9 cellular contexts compared by ENCODE assay signal in genomic region chr3:9780451-9780797, GRCh38. TPM values are rescaled to one million over a fixed set of nuclear protein-coding genes. Genes with fewer than 3 reads are reported as not detected.
DNase-seq lines count a peak whose midpoint lies in the region; ATAC-seq and TF ChIP-seq lines count a peak whose summit lies in the region.
"Had no signal": no experiment of that assay in that cellular context is flagged by ENCODE, and none has a peak within 500 bp of the region (broad histone marks: within the 10 kb centered on the region; RNA-seq: fewer than 3 reads in every experiment).

No MANE protein-coding gene starts in this region.

- H3K27ac Mint-ChIP-seq in CD14-positive monocyte = peak overlapping the region; percentile 93 to 99 (median 96)
- peak overlapping the region; percentile 95 to 98 for H3K27ac Mint-ChIP-seq in activated naive CD4-positive, alpha-beta T cell treated with anti-CD3 and anti-CD28 coated beads, Interleukin-2, amount 50 U/mL, for 72 hours
- peak overlapping the region; percentile 89 to 95 (median 94) for H3K27ac Mint-ChIP-seq in naive B cell
- no peak overlapping the region for H3K27ac Mint-ChIP-seq in nephron progenitor cell

- H3K4me3 ChIP-seq in WERI-Rb-1 (ENCODE audit: low read depth, low read length) = no peak overlapping the region

- no peaks in the 10 kb centered on the region for H3K9me3 ChIP-seq in WERI-Rb-1 (ENCODE audit: severe bottlenecking)

- H3K4me3 Mint-ChIP-seq in CD14-positive monocyte (peak overlapping the region; percentile 6 to 78), naive B cell (peak overlapping the region; percentile 44 to 88 (median 80)), nephron progenitor cell (no peak overlapping the region)

- intact Hi-C loops in CD14-positive monocyte (cut with micrococcal nuclease) = no loop called here

- peaks cover 0 to 2% (median 1%) of the 10 kb centered on the region in 3 donors for H3K27me3 Mint-ChIP-seq in CD14-positive monocyte (ENCODE audit: low read depth in 3 of 3)
- H3K27me3 Mint-ChIP-seq in naive B cell = no peaks in the 10 kb centered on the region
- H3K27me3 Mint-ChIP-seq in nephron progenitor cell (ENCODE audit: low read depth, poor library complexity) = no peaks in the 10 kb centered on the region

- H3K36me3 Mint-ChIP-seq in CD14-positive monocyte (peaks cover 29 to 39% of the 10 kb centered on the region in 2 donors), naive B cell (peaks cover 2% of the 10 kb centered on the region in 2 donors), nephron progenitor cell (ENCODE audit: low read depth) (peaks cover 42% of the 10 kb centered on the region)
- H3K36me3 Mint-ChIP-seq in activated naive CD4-positive, alpha-beta T cell treated with anti-CD3 and anti-CD28 coated beads, Interleukin-2, amount 50 U/mL, for 72 hours = peaks cover 22 to 32% of the 10 kb centered on the region in 2 donors

- H3K9me3 Mint-ChIP-seq in CD14-positive monocyte (no peaks in the 10 kb centered on the region), naive B cell (no peaks in the 10 kb centered on the region), nephron progenitor cell (no peaks in the 10 kb centered on the region)
- H3K9me3 Mint-ChIP-seq in activated naive CD4-positive, alpha-beta T cell treated with anti-CD3 and anti-CD28 coated beads, Interleukin-2, amount 50 U/mL, for 72 hours = peaks cover 0 to 3% of the 10 kb centered on the region in 2 donors

- DNase-seq in CD14-positive monocyte (ENCODE audit: low spot score) (no peak), naive B cell (no peak), NCI-H345 (lab: John Stamatoyannopoulos, UW) (no peak), nephron progenitor cell (no peak), SIG-M5 (lab: John Stamatoyannopoulos, UW) (no peak), WERI-Rb-1 (no peak)
- no peak for DNase-seq in activated naive CD4-positive, alpha-beta T cell treated with anti-CD3 and anti-CD28 coated beads, Interleukin-2, amount 50 U/mL, for 72 hours (ENCODE audit: low spot score in 2 of 2)
- DNase-seq: NCI-H524 had no signal

- ATAC-seq in HG03196 (IDR thresholded peaks at IDR 0.05; ENCODE audit: unreplicated experiment) = peak; percentile 7
- ATAC-seq in activated naive CD4-positive, alpha-beta T cell treated with anti-CD3 and anti-CD28 coated beads, Interleukin-2, amount 50 U/mL, for 72 hours = no peak
- no peak for ATAC-seq in naive B cell (ENCODE audit: low read depth in 2 of 2)

- H3K27ac ChIP-seq in WERI-Rb-1 = no peak overlapping the region

- H3K36me3 ChIP-seq in WERI-Rb-1 = peaks cover 27% of the 10 kb centered on the region

- peaks cover 62% of the 10 kb centered on the region for H3K4me1 Mint-ChIP-seq in CD14-positive monocyte
- H3K4me1 Mint-ChIP-seq in naive B cell = peaks cover 45 to 69% (median 61%) of the 10 kb centered on the region in 3 donors
- peaks cover 12% of the 10 kb centered on the region for H3K4me1 Mint-ChIP-seq in nephron progenitor cell

- TF ChIP-seq CTCF in CD14-positive monocyte (IDR thresholded peaks at IDR 0.05) (no peak), nephron progenitor cell (IDR thresholded peaks at IDR 0.05) (no peak), WERI-Rb-1 (IDR thresholded peaks at IDR 0.05; ENCODE audit: low read depth, low read length) (no peak)

- no peaks in the 10 kb centered on the region for H3K27me3 ChIP-seq in WERI-Rb-1 (ENCODE audit: insufficient read depth, low read depth, severe bottlenecking)

RNA-seq across cellular contexts. Expression of gene CAMK1, which starts 10.7 kb away (rescaled TPM):
- polyA plus RNA-seq in CD14-positive monocyte = 100 to 1,000 TPM; 118 to 137 TPM
- total RNA-seq in activated naive CD4-positive, alpha-beta T cell treated with anti-CD3 and anti-CD28 coated beads, Interleukin-2, amount 50 U/mL, for 72 hours = 10 to 100 TPM; 23.8 to 45.1 TPM
- 1 to 10 TPM in 3 of 6 donors, under 1 TPM in 2, not detected in 1; 0.26 to 2.3 (median 1.2) TPM for polyA plus RNA-seq in naive B cell (ENCODE audit: low read depth in 6 of 6)

RNA-seq across cellular contexts. Expression of gene TADA3, which starts 11.8 kb away (rescaled TPM):
- polyA plus RNA-seq in CD14-positive monocyte (10 to 100 TPM; 36.1 to 46.9 TPM), naive B cell (ENCODE audit: low read depth in 6 of 6) (10 to 100 TPM; 39.7 to 67.1 (median 45.6) TPM)
- total RNA-seq in activated naive CD4-positive, alpha-beta T cell treated with anti-CD3 and anti-CD28 coated beads, Interleukin-2, amount 50 U/mL, for 72 hours = 10 to 100 TPM; 47.5 to 92.3 TPM

RNA-seq across cellular contexts. Expression of gene ARPC4, which starts 12.5 kb away (rescaled TPM):
- polyA plus RNA-seq in CD14-positive monocyte = 100 to 1,000 TPM; 389 to 390 TPM
- total RNA-seq in activated naive CD4-positive, alpha-beta T cell treated with anti-CD3 and anti-CD28 coated beads, Interleukin-2, amount 50 U/mL, for 72 hours = 100 to 1,000 TPM; 125 to 265 TPM
- 100 to 1,000 TPM; 263 to 316 (median 286) TPM for polyA plus RNA-seq in naive B cell (ENCODE audit: low read depth in 6 of 6)

RNA-seq across cellular contexts. Expression of gene TTLL3, which starts 29.6 kb away (rescaled TPM):
- polyA plus RNA-seq in CD14-positive monocyte (1 to 10 TPM; 1.1 to 1.8 TPM), naive B cell (ENCODE audit: low read depth in 6 of 6) (1 to 10 TPM in 5 of 6 donors, not detected in 1; 2.7 to 7.6 (median 3.4) TPM)
- total RNA-seq in activated naive CD4-positive, alpha-beta T cell treated with anti-CD3 and anti-CD28 coated beads, Interleukin-2, amount 50 U/mL, for 72 hours = 100 to 1,000 TPM in 1 of 2 donors, 10 to 100 TPM in 1; 78.1 to 121 TPM

RNA-seq across cellular contexts. Expression of gene OGG1, which starts 30.7 kb away (rescaled TPM):
- 10 to 100 TPM; 17.4 to 20.5 TPM for polyA plus RNA-seq in CD14-positive monocyte
- total RNA-seq in activated naive CD4-positive, alpha-beta T cell treated with anti-CD3 and anti-CD28 coated beads, Interleukin-2, amount 50 U/mL, for 72 hours = 10 to 100 TPM; 34.8 to 58.0 TPM
- 10 to 100 TPM; 23.2 to 35.1 (median 30.1) TPM for polyA plus RNA-seq in naive B cell (ENCODE audit: low read depth in 6 of 6)

Comparison
In these comparisons a context has a peak if more than half of its experiments do, and no peak if none do; other contexts are left out.
1. RNA of gene CAMK1, which starts 10.7 kb away (polyA plus RNA-seq): 118 to 137 TPM in CD14-positive monocyte; 0.26 to 2.3 TPM in naive B cell; every median in the first group is over 10 times any median in the second.